Comparison of ENCODE assay signal across 8 cellular contexts in the genomic region with DNA sequence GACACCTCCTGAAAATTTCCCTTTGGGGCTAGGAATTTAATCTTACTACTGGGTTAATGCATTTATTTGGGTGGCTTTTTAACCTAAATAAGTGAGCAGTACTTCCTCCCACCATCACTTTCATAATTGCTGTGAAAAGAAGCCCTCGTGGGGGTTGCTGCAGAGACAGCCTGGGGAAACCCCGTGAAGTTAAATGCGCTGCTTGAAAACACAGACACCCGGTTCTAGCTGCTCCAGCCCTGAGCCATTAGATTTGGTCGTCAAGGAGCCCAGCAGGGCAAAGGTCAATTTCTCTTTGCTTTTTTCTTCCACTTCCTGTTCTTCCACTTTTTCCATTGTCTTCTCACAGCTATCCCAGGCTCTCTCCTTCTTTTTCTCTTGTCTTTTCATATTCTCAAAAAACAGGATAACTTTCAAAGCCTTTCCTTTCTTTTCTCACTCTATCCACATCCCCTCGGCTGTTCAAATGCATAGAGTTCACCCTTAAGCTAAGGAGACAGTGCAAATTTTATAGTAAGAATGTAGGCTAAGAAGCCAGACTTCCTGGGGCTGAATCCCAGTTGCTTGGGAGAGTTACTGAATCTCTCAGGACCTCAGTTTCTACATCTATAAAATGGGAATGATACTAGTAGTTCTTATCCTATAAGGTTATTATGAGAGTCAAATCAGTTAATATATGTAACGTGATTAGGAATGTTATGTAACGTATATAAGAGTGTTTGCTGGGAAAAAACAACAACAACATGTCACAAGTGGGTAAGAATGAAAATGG.
DNase-seq lines count a peak whose midpoint lies in the region; ATAC-seq, FAIRE-seq and TF ChIP-seq lines count a peak whose summit lies in the region.

No MANE protein-coding gene starts in this region.

- no peak overlapping the region for H3K4me3 ChIP-seq in body of pancreas
- H3K4me3 ChIP-seq in ovary, result no peak overlapping the region
- no peak overlapping the region for H3K4me3 ChIP-seq in HepG2 (replicated peaks in 1 of 3; ENCODE audit: insufficient read depth in 1 of 3, low read depth in 2 of 3, low read length in 3 of 3)

- H3K9me3 Mint-ChIP-seq in chondrocyte (ENCODE audit: low read depth), result peaks cover 10% of the 10 kb centered on the region

- TF ChIP-seq CTCF in body of pancreas (IDR thresholded peaks at IDR 0.05), result no peak
- no peak for TF ChIP-seq CTCF in ovary (IDR thresholded peaks at IDR 0.05)
- TF ChIP-seq CTCF in chondrocyte (IDR thresholded peaks at IDR 0.05), result no peak
- TF ChIP-seq CTCF in HepG2 (CRISPR knock-in tag; IDR thresholded peaks at IDR 0.05), result no peak

- H3K27ac Mint-ChIP-seq in chondrocyte (ENCODE audit: unreplicated experiment), result no peak overlapping the region

- no peaks in the 10 kb centered on the region for H4K20me1 ChIP-seq in HepG2 (ENCODE audit: insufficient read depth, low read length)

- ATAC-seq in HG03045 (IDR thresholded peaks at IDR 0.05; ENCODE audit: unreplicated experiment) (peak; percentile 92), body of pancreas (peak; percentile 52), HepG2 (no peak)

- peak; percentile 97 for FAIRE-seq in GM19239 (lab: Jason Lieb, UNC)
- FAIRE-seq in HepG2 (lab: Jason Lieb, UNC), result no peak

- H3K4me1 ChIP-seq in body of pancreas, result peaks cover 18% of the 10 kb centered on the region
- H3K4me1 ChIP-seq in ovary (ENCODE audit: insufficient read depth), result no peaks in the 10 kb centered on the region
- no peaks in the 10 kb centered on the region for H3K4me1 ChIP-seq in HepG2 (ENCODE audit: insufficient read depth, low read length)

- H3K79me2 ChIP-seq in HepG2 (ENCODE audit: insufficient read depth, low read length), result no peaks in the 10 kb centered on the region

- no TSS peak for BruUV-seq in HepG2 (replicated peaks; lab: Mats Ljungman, UMichigan)

- H3K9me3 ChIP-seq in body of pancreas (no peaks in the 10 kb centered on the region), ovary (no peaks in the 10 kb centered on the region), HepG2 (ENCODE audit: low read length) (no peaks in the 10 kb centered on the region)

- TF ChIP-seq POLR2A in body of pancreas (IDR thresholded peaks at IDR 0.05) (no peak), ovary (IDR thresholded peaks at IDR 0.05) (no peak), HepG2 (IDR thresholded peaks at IDR 0.05; ENCODE audit: insufficient read depth in 1 of 2, low read depth in 2 of 2, low read length in 2 of 2) (no peak)

- DNase-seq in COLO668 (lab: John Stamatoyannopoulos, UW; ENCODE audit: unreplicated experiment), result peak; percentile 20
- DNase-seq in GM19239 (ENCODE audit: insufficient read length, low spot score), result peak; percentile 19
- peak; percentile 14 to 38 (median 17) for DNase-seq in body of pancreas
- DNase-seq in ovary, result no peak
- DNase-seq in retina, result no peak
- no peak for DNase-seq in chondrocyte (ENCODE audit: low spot score)
- DNase-seq in HepG2 (ENCODE audit: low spot score), result no peak

- H3K4me1 Mint-ChIP-seq in chondrocyte (ENCODE audit: low read depth), result peaks cover 3% of the 10 kb centered on the region

- H3K36me3 ChIP-seq in body of pancreas (replicated peaks in 1 of 2; ENCODE audit: insufficient read depth in 1 of 2, low read depth in 2 of 2) (no peaks in the 10 kb centered on the region), ovary (no peaks in the 10 kb centered on the region), HepG2 (replicated peaks in 1 of 2; ENCODE audit: control insufficient read depth in 1 of 2, insufficient read depth in 2 of 2, low read length in 2 of 2) (no peaks in the 10 kb centered on the region)

- H3K27me3 ChIP-seq in body of pancreas (no peaks in the 10 kb centered on the region), ovary (no peaks in the 10 kb centered on the region), HepG2 (ENCODE audit: control insufficient read depth in 1 of 2, insufficient read depth in 2 of 2, low read length in 2 of 2) (no peaks in the 10 kb centered on the region)

- no peak for TF ChIP-seq RAD21 in HepG2 (CRISPR knock-in tag; IDR thresholded peaks at IDR 0.05)

- intact Hi-C loops in body of pancreas (cut with DNase I), result no loop called here
- intact Hi-C loops in ovary (cut with DNase I), result no loop called here
- intact Hi-C loops in HepG2 (cut with micrococcal nuclease; ENCODE audit: unreplicated experiment), result no loop called here

- no peak overlapping the region for H2AFZ ChIP-seq in HepG2 (ENCODE audit: low read length)

- no peak for TF ChIP-seq EP300 in ovary (IDR thresholded peaks at IDR 0.05)
- no peak for TF ChIP-seq EP300 in HepG2 (IDR thresholded peaks at IDR 0.05; ENCODE audit: low read depth in 2 of 2, low read length in 2 of 2)
- no peak for TF ChIP-seq EP300 in HepG2 (CRISPR knock-in tag; IDR thresholded peaks at IDR 0.05; ENCODE audit: borderline replicate concordance)

- POLR2A ChIA-PET in HepG2 (lab: Yijun Ruan, JAX), result no interaction called here

- H3K9ac ChIP-seq in HepG2 (ENCODE audit: insufficient read depth, low read depth, low read length), result no peak overlapping the region

- H3K4me2 ChIP-seq in HepG2 (ENCODE audit: low read depth, low read length), result no peak overlapping the region

- H3K36me3 Mint-ChIP-seq in chondrocyte (ENCODE audit: low read depth), result peaks cover 2% of the 10 kb centered on the region

- CTCF ChIA-PET in HepG2 (lab: Yijun Ruan, JAX; ENCODE audit: low intra/inter-chr PET ratio, low total read pairs), result no interaction called here

- in situ Hi-C loops in HepG2 (cut with HindIII; ENCODE audit: extremely low pct_ligation_motif_present, low pct_unique_long_range_greater_than_20kb), result no loop called here

- no peaks in the 10 kb centered on the region for H3K27me3 Mint-ChIP-seq in chondrocyte (ENCODE audit: low read depth)

- H3K27ac ChIP-seq in body of pancreas, result no peak overlapping the region
- no peak overlapping the region for H3K27ac ChIP-seq in ovary
- no peak overlapping the region for H3K27ac ChIP-seq in HepG2 (ENCODE audit: extremely low read length, insufficient read depth, low read length)

- 30 to 31% methylated on average over 8 of the region's 8 CpGs for WGBS in body of pancreas, 2 donors
- 29 to 36% (median 30%) methylated on average over 8 of the region's 8 CpGs for WGBS in ovary, 3 donors
- WGBS in HepG2 (ENCODE audit: low lambda C conversion rate), result 18% methylated on average over 8 of the region's 8 CpGs

- H3K4me3 Mint-ChIP-seq in chondrocyte (ENCODE audit: unreplicated experiment), result no peak overlapping the region

TF ChIP-seq in HepG2, 621 proteins besides CTCF, POLR2A, EP300 and RAD21:
- TF ChIP-seq, protein P1, sequence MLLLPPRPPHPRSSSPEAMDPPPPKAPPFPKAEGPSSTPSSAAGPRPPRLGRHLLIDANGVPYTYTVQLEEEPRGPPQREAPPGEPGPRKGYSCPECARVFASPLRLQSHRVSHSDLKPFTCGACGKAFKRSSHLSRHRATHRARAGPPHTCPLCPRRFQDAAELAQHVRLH (CRISPR knock-in tag; IDR thresholded peaks at IDR 0.05; ENCODE audit: borderline replicate concordance, low read depth), result no peak
- TF ChIP-seq, protein P2, sequence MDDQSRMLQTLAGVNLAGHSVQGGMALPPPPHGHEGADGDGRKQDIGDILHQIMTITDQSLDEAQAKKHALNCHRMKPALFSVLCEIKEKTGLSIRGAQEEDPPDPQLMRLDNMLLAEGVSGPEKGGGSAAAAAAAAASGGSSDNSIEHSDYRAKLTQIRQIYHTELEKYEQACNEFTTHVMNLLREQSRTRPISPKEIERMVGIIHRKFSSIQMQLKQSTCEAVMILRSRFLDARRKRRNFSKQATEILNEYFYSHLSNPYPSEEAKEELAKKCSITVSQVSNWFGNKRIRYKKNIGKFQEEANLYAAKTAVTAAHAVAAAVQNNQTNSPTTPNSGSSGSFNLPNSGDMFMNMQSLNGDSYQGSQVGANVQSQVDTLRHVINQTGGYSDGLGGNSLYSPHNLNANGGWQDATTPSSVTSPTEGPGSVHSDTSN (CRISPR knock-in tag; IDR thresholded peaks at IDR 0.05; ENCODE audit: borderline replicate concordance), result no peak
- TF ChIP-seq FLYWCH1 (CRISPR knock-in tag; IDR thresholded peaks at IDR 0.05) (no peak), KLF9 (CRISPR knock-in tag; IDR thresholded peaks at IDR 0.05; ENCODE audit: low read depth) (no peak), TBX2 (CRISPR knock-in tag; IDR thresholded peaks at IDR 0.05; ENCODE audit: borderline replicate concordance) (no peak), ZNF841 (CRISPR knock-in tag; IDR thresholded peaks at IDR 0.05; ENCODE audit: borderline replicate concordance) (no peak), SMAD1 (CRISPR knock-in tag; IDR thresholded peaks at IDR 0.05; ENCODE audit: borderline replicate concordance, low read depth) (no peak), NCOA1 (CRISPR knock-in tag; IDR thresholded peaks at IDR 0.05) (no peak), SMARCC2 (IDR thresholded peaks at IDR 0.05) (no peak), ZNF7 (CRISPR knock-in tag; IDR thresholded peaks at IDR 0.05) (no peak), RARG (CRISPR knock-in tag; IDR thresholded peaks at IDR 0.05; ENCODE audit: low read depth) (no peak), ZNF567 (CRISPR knock-in tag; IDR thresholded peaks at IDR 0.05; ENCODE audit: borderline replicate concordance) (no peak), CCAR2 (optimal IDR thresholded peaks at IDR 0.05; ENCODE audit: low read depth, low read length) (no peak), DNMT1 (CRISPR knock-in tag; IDR thresholded peaks at IDR 0.05) (no peak)
- TF ChIP-seq, protein P3, sequence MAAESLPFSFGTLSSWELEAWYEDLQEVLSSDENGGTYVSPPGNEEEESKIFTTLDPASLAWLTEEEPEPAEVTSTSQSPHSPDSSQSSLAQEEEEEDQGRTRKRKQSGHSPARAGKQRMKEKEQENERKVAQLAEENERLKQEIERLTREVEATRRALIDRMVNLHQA (CRISPR knock-in tag; IDR thresholded peaks at IDR 0.05), result no peak

Comparison
In these comparisons a context has a peak if more than half of its experiments do, and no peak if none do; other contexts are left out.
1. DNase-seq: peak in COLO668 (single experiment), GM19239 (single experiment) and body of pancreas (4 of 4); none in ovary (0 of 5), retina (single experiment), chondrocyte (single experiment) and HepG2 (single experiment).